Comparison of ENCODE assay signal across 8 cellular contexts in the genomic region with DNA sequence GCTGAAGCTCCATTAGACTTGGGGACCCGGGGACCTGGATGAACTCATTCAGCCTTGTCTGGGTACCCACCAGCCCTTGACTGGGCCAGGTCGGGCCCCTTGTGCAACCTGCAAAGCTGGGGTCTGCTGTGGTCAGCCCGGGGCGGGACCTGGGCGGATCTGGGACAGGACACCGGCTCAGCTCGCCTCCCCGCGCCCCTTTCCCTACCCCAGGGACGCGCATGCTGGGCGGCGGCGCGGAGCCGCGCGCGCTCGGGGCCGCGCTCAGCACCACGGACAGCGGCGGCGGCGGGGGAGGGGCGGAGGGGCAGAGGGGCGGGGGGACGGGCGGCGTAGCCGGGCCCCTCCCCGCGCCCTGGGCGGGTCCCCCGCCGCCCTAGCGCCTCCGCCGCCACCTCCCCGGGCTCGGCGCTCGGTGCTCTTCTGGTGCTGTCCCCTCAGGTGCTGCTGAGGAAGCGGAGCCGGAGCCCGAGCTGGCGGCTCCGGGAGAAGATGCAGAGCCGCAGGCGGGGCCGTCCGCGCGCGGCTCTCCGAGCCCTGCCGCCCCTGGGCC. TPM values are rescaled to one million over a fixed set of nuclear protein-coding genes. Genes with fewer than 3 reads are reported as not detected.
DNase-seq lines count a peak whose midpoint lies in the region; ATAC-seq, FAIRE-seq and TF ChIP-seq lines count a peak whose summit lies in the region.

No MANE protein-coding gene starts in this region.

- peaks cover 10% of the 10 kb centered on the region for H3K4me1 Mint-ChIP-seq in activated T-cell treated with anti-CD3 and anti-CD28 coated beads, Interleukin-2, amount 50 U/mL, for 4 hours (ENCODE audit: low read depth)

- peak overlapping the region; percentile 31; the same call in 1 of the 2 replicates for H3K27ac ChIP-seq in C4-2B
- no peak overlapping the region for H3K27ac ChIP-seq in H1 (ENCODE audit: low read depth, low read length)
- H3K27ac ChIP-seq in mesendoderm (ENCODE audit: low read depth, low read length): no peak overlapping the region

- H2AK5ac ChIP-seq in H1 (ENCODE audit: low read depth, low read length) (no peak overlapping the region), mesendoderm (ENCODE audit: low read length) (no peak overlapping the region)

- POLR2A ChIA-PET in H1 (lab: Charles Lee; ENCODE audit: partially characterized antibody): interaction anchor here (0.7 to 1.7 kb wide), 4 partner anchors 11 to 282 kb away, joined by 3 to 4 read pairs (median 4); a partner anchor contains a TSS

- peaks cover 2 to 29% (median 20%) of the 10 kb centered on the region in 4 experiments; a peak in 5 of 7 replicates for H3K27me3 ChIP-seq in H1 (replicated peaks in 1 of 4; ENCODE audit: control insufficient read depth in 3 of 4, extremely low read depth in 1 of 4, insufficient read depth in 3 of 4, low read length in 3 of 4)
- no peaks in the 10 kb centered on the region for H3K27me3 ChIP-seq in mesendoderm (ENCODE audit: insufficient read depth, low read length, poor library complexity)

- 52% methylated on average over 2 of the region's 59 CpGs; no CpG with 5 or more reads in 1 of the 2 experiments for WGBS in H1 (ENCODE audit: extremely low coverage in 1 of 2, insufficient coverage in 1 of 2, insufficient read length in 1 of 2, insufficient replicate concordance in 2 of 2, low coverage in 1 of 2, low lambda C conversion rate in 2 of 2, missing lambda C conversion rate in 1 of 2), 2 experiments
- no CpG with 5 or more reads among the region's 59 CpGs for WGBS in mesendoderm (ENCODE audit: extremely low coverage, insufficient coverage, low lambda C conversion rate)

- peaks cover 5 to 15% of the 10 kb centered on the region in 2 experiments for H4K20me1 ChIP-seq in H1 (replicated peaks in 1 of 2; ENCODE audit: control insufficient read depth in 1 of 2, insufficient read depth in 2 of 2, low read length in 2 of 2)

- no peak for TF ChIP-seq RAD21 in H1 (IDR thresholded peaks at IDR 0.05 in 1 of 2, conservative IDR thresholded peaks at IDR 0.05 in 1 of 2; ENCODE audit: low read depth in 2 of 2, low read length in 2 of 2)

- H4K8ac ChIP-seq in H1 (ENCODE audit: extremely low read depth, insufficient read depth, low read length) (no peak overlapping the region), mesendoderm (ENCODE audit: low read depth, low read length) (no peak overlapping the region)

- H3K4me3 ChIP-seq in H1 (ENCODE audit: extremely low read depth in 1 of 4, insufficient read depth in 2 of 4, low read depth in 3 of 4, low read length in 4 of 4) (peak overlapping the region; percentile 47 to 76 (median 58)), mesendoderm (ENCODE audit: low read length) (no peak overlapping the region)

- no peaks in the 10 kb centered on the region for H3K9me3 Mint-ChIP-seq in activated T-cell treated with anti-CD3 and anti-CD28 coated beads, Interleukin-2, amount 50 U/mL, for 4 hours

- peaks cover 0 to 18% (median 7%) of the 10 kb centered on the region in 4 experiments; a peak in 5 of 7 replicates for H3K4me1 ChIP-seq in H1 (replicated peaks in 1 of 4; ENCODE audit: control insufficient read depth in 3 of 4, insufficient read depth in 4 of 4, low read length in 3 of 4)
- peaks cover 2% of the 10 kb centered on the region for H3K4me1 ChIP-seq in mesendoderm (ENCODE audit: control insufficient read depth, low read depth, low read length)

- H2BK120ac ChIP-seq in H1 (replicated peaks; ENCODE audit: low read depth, low read length) (no peak overlapping the region), mesendoderm (ENCODE audit: low read depth, low read length) (no peak overlapping the region)

- DNase-seq in M059J (ENCODE audit: low read depth) (peak; percentile 32), H1 (ENCODE audit: low read depth in 1 of 2, low spot score in 2 of 2) (peak in 1 of 2 experiments; percentile 83), mesendoderm (peak; percentile 78), NCI-H2029 (lab: John Stamatoyannopoulos, UW) (no peak), hippocampal formation (lab: John Stamatoyannopoulos, UW) (no peak)
- DNase-seq in activated T-cell treated with anti-CD3 and anti-CD28 coated beads, Interleukin-2, amount 50 U/mL, for 4 hours: no peak

- no peak overlapping the region for H3K4me3 Mint-ChIP-seq in activated T-cell treated with anti-CD3 and anti-CD28 coated beads, Interleukin-2, amount 50 U/mL, for 4 hours

- H3K56ac ChIP-seq in H1 (replicated peaks; ENCODE audit: insufficient read length, low read depth, low read length): no peak overlapping the region
- no peak overlapping the region for H3K56ac ChIP-seq in mesendoderm (ENCODE audit: low read length)

- H3K9me3 ChIP-seq in H1 (ENCODE audit: insufficient read depth in 2 of 2, low read depth in 1 of 2, low read length in 1 of 2): no peaks in the 10 kb centered on the region

- H3K4ac ChIP-seq in H1 (replicated peaks; ENCODE audit: insufficient read length, low read depth, low read length) (no peak overlapping the region), mesendoderm (ENCODE audit: low read depth, low read length) (no peak overlapping the region)

- no peak overlapping the region for H3K14ac ChIP-seq in H1 (ENCODE audit: insufficient read length)

- TF ChIP-seq POLR2A in H1 (IDR thresholded peaks at IDR 0.05; ENCODE audit: control extremely low read depth in 1 of 2, low read depth in 2 of 2, low read length in 2 of 2): no peak

- H2BK15ac ChIP-seq in H1 (ENCODE audit: low read length) (no peak overlapping the region), mesendoderm (replicated peaks; ENCODE audit: low read depth) (no peak overlapping the region)

- TF ChIP-seq CTCF in C4-2B (conservative IDR thresholded peaks at IDR 0.05): no peak
- TF ChIP-seq CTCF in H1 (IDR thresholded peaks at IDR 0.05; ENCODE audit: control extremely low read depth in 1 of 3, insufficient read depth in 1 of 3, low read depth in 1 of 3, low read length in 3 of 3): no peak

- H3K79me2 ChIP-seq in H1 (ENCODE audit: control insufficient read depth in 1 of 2, insufficient read depth in 2 of 2, low read length in 2 of 2): no peaks in the 10 kb centered on the region
- H3K79me2 ChIP-seq in mesendoderm (ENCODE audit: control insufficient read depth, insufficient read depth, low read length): no peaks in the 10 kb centered on the region

- CTCF ChIA-PET in H1 (lab: Charles Lee; ENCODE audit: partially characterized antibody): interaction anchor here (0.5 to 18.0 kb wide), 9 partner anchors 10 to 143 kb away, joined by 3 to 202 read pairs (median 5); a partner anchor contains a TSS

- H3K36me3 ChIP-seq in H1 (ENCODE audit: control insufficient read depth in 2 of 4, insufficient read depth in 4 of 4, low read length in 3 of 4) (0 out of 8 replicates have a peak, but pooled peaks cover 0 to 4% (median 0%) of the 10 kb centered on the region in 4 experiments), mesendoderm (ENCODE audit: control insufficient read depth, insufficient read depth, low read length) (no peaks in the 10 kb centered on the region)

- no peaks in the 10 kb centered on the region for H3K27me3 Mint-ChIP-seq in activated T-cell treated with anti-CD3 and anti-CD28 coated beads, Interleukin-2, amount 50 U/mL, for 4 hours (ENCODE audit: low read depth)

- H3K79me1 ChIP-seq in H1 (ENCODE audit: low read depth, low read length): no peaks in the 10 kb centered on the region
- H3K79me1 ChIP-seq in mesendoderm (ENCODE audit: low read length): no peaks in the 10 kb centered on the region

- H3K23me2 ChIP-seq in H1 (ENCODE audit: low read depth, low read length): peaks cover 5% of the 10 kb centered on the region; the same call in 1 of the 2 replicates

- H2AFZ ChIP-seq in H1 (ENCODE audit: low read length): no peak overlapping the region

- FAIRE-seq in H1 (lab: Jason Lieb, UNC): no peak

- no peak for TF ChIP-seq EP300 in H1 (IDR thresholded peaks at IDR 0.05; ENCODE audit: borderline replicate concordance in 1 of 2, low read depth in 2 of 2, low read length in 2 of 2)

- H2BK20ac ChIP-seq in H1 (ENCODE audit: low read length): no peak overlapping the region

- H3K36me3 Mint-ChIP-seq in activated T-cell treated with anti-CD3 and anti-CD28 coated beads, Interleukin-2, amount 50 U/mL, for 4 hours (ENCODE audit: insufficient read depth): peaks cover 21% of the 10 kb centered on the region

- ATAC-seq in activated T-cell treated with anti-CD3 and anti-CD28 coated beads, Interleukin-2, amount 50 U/mL, for 4 hours: no peak
- ATAC-seq in HG03175 (IDR thresholded peaks at IDR 0.05; ENCODE audit: unreplicated experiment): no peak

- H3K23ac ChIP-seq in H1 (ENCODE audit: insufficient read length) (no peak overlapping the region), mesendoderm (ENCODE audit: low read length) (no peak overlapping the region)

- H3K4me2 ChIP-seq in H1 (ENCODE audit: insufficient read depth in 1 of 2, low read depth in 2 of 2, low read length in 2 of 2) (peak overlapping the region; percentile 64 to 96), mesendoderm (ENCODE audit: low read length) (peak overlapping the region; percentile 91)

- H4K91ac ChIP-seq in H1 (replicated peaks; ENCODE audit: insufficient read length, low read length): no peak overlapping the region

- H3K18ac ChIP-seq in H1 (ENCODE audit: extremely low read depth, low read length): no peak overlapping the region
- H3K18ac ChIP-seq in mesendoderm (ENCODE audit: low read length): no peak overlapping the region

- H4K5ac ChIP-seq in H1 (ENCODE audit: insufficient read length, low read depth, low read length) (no peak overlapping the region), mesendoderm (ENCODE audit: low read length) (no peak overlapping the region)

- H3K9ac ChIP-seq in H1 (replicated peaks in 1 of 4; ENCODE audit: extremely low read depth in 1 of 4, low read depth in 3 of 4, low read length in 3 of 4) (no peak overlapping the region), mesendoderm (ENCODE audit: low read length) (no peak overlapping the region)

- H2BK5ac ChIP-seq in H1 (ENCODE audit: low read depth, low read length) (no peak overlapping the region), mesendoderm (ENCODE audit: low read length) (no peak overlapping the region)

- H2BK12ac ChIP-seq in H1 (ENCODE audit: low read depth, low read length): no peak overlapping the region

RNA-seq across cellular contexts. Expression of a gene that starts 7.4 kb away (rescaled TPM):
- 54.4 and 66.0 TPM in 2 replicates for total RNA-seq in M059J (2014; rRNA removed; shearing (Covaris generic))
- 34.8 and 35.8 TPM in 2 replicates for total RNA-seq in H1 (2021; fragmentation: NEBNext Ultra II Directional; extraction: Animal tissue kit (Norgen Biotek cat#: 25700))
- polyA plus RNA-seq in H1 (2011; rRNA removed): 58.0 and 81.7 TPM in 2 replicates
- polyA plus RNA-seq in H1 (2011; cell fraction: cytosol; rRNA removed): 34.3 TPM
- polyA plus RNA-seq in H1 (2011; cell fraction: nucleus; rRNA removed): 79.1 TPM
- 37.3 to 46.0 TPM (median 44.3 TPM) in 4 replicates for polyA plus RNA-seq in H1 (2012, experiment 1 of 2)
- polyA plus RNA-seq in H1 (2012, experiment 2 of 2): 52.7 TPM
- 38.0 TPM for polyA plus RNA-seq in H1 (2013, experiment 1 of 2)
- polyA plus RNA-seq in H1 (2013, experiment 2 of 2): 35.8 TPM
- polyA minus RNA-seq in H1 (2011; rRNA and poly(A)+ RNA removed): 18.5 and 23.8 TPM in 2 replicates
- polyA minus RNA-seq in H1 (2011; cell fraction: cytosol; rRNA and poly(A)+ RNA removed): 28.0 TPM
- polyA minus RNA-seq in H1 (2011; cell fraction: nucleus; rRNA and poly(A)+ RNA removed): 26.7 TPM
- 30.8 TPM for polyA plus RNA-seq in mesendoderm (2013, experiment 1 of 2)
- 33.8 TPM for polyA plus RNA-seq in mesendoderm (2013, experiment 2 of 2)
- total RNA-seq in activated T-cell treated with anti-CD3 and anti-CD28 coated beads, Interleukin-2, amount 50 U/mL, for 4 hours: 10 to 100 TPM; 87.5 to 89.7 (median 89.4) TPM

RNA-seq across cellular contexts. Expression of a gene that starts 7.7 kb away (rescaled TPM):
- total RNA-seq in M059J (2014; rRNA removed; shearing (Covaris generic)): 0.44 and 0.64 TPM in 2 replicates
- 34.5 and 36.7 TPM in 2 replicates for total RNA-seq in H1 (2021; fragmentation: NEBNext Ultra II Directional; extraction: Animal tissue kit (Norgen Biotek cat#: 25700))
- polyA plus RNA-seq in H1 (2011; rRNA removed): 15.7 and 29.8 TPM in 2 replicates
- 16.3 TPM for polyA plus RNA-seq in H1 (2011; cell fraction: cytosol; rRNA removed)
- 110 TPM for polyA plus RNA-seq in H1 (2011; cell fraction: nucleus; rRNA removed)
- 15.1 to 29.6 TPM (median 24.7 TPM) in 4 replicates for polyA plus RNA-seq in H1 (2012, experiment 1 of 2)
- polyA plus RNA-seq in H1 (2012, experiment 2 of 2): 20.2 TPM
- 26.1 TPM for polyA plus RNA-seq in H1 (2013, experiment 1 of 2)
- 23.1 TPM for polyA plus RNA-seq in H1 (2013, experiment 2 of 2)
- 10.4 and 13.2 TPM in 2 replicates for polyA minus RNA-seq in H1 (2011; rRNA and poly(A)+ RNA removed)
- polyA minus RNA-seq in H1 (2011; cell fraction: cytosol; rRNA and poly(A)+ RNA removed): 17.1 TPM
- polyA minus RNA-seq in H1 (2011; cell fraction: nucleus; rRNA and poly(A)+ RNA removed): 35.2 TPM
- 13.9 TPM for polyA plus RNA-seq in mesendoderm (2013, experiment 1 of 2)
- polyA plus RNA-seq in mesendoderm (2013, experiment 2 of 2): 13.9 TPM
- total RNA-seq in activated T-cell treated with anti-CD3 and anti-CD28 coated beads, Interleukin-2, amount 50 U/mL, for 4 hours: 100 to 1,000 TPM; 204 to 221 (median 207) TPM

RNA-seq across cellular contexts. Expression of a gene that starts 8.1 kb away (rescaled TPM):
- total RNA-seq in M059J (2014; rRNA removed; shearing (Covaris generic)): 2.0 and 3.3 TPM in 2 replicates
- total RNA-seq in H1 (2021; fragmentation: NEBNext Ultra II Directional; extraction: Animal tissue kit (Norgen Biotek cat#: 25700)): 14.4 and 15.1 TPM in 2 replicates
- 21.8 and 28.6 TPM in 2 replicates for polyA plus RNA-seq in H1 (2011; rRNA removed)
- polyA plus RNA-seq in H1 (2011; cell fraction: cytosol; rRNA removed): 16.3 TPM
- 19.6 TPM for polyA plus RNA-seq in H1 (2011; cell fraction: nucleus; rRNA removed)
- polyA plus RNA-seq in H1 (2012, experiment 1 of 2): 7.8 to 16.8 TPM (median 12.8 TPM) in 4 replicates
- 19.7 TPM for polyA plus RNA-seq in H1 (2012, experiment 2 of 2)
- polyA plus RNA-seq in H1 (2013, experiment 1 of 2): 11.5 TPM
- polyA plus RNA-seq in H1 (2013, experiment 2 of 2): 11.4 TPM
- polyA minus RNA-seq in H1 (2011; rRNA and poly(A)+ RNA removed): 5.2 and 6.0 TPM in 2 replicates
- 4.8 TPM for polyA minus RNA-seq in H1 (2011; cell fraction: cytosol; rRNA and poly(A)+ RNA removed)
- 5.4 TPM for polyA minus RNA-seq in H1 (2011; cell fraction: nucleus; rRNA and poly(A)+ RNA removed)
- polyA plus RNA-seq in mesendoderm (2013, experiment 1 of 2): 3.1 TPM
- 3.3 TPM for polyA plus RNA-seq in mesendoderm (2013, experiment 2 of 2)
- total RNA-seq in activated T-cell treated with anti-CD3 and anti-CD28 coated beads, Interleukin-2, amount 50 U/mL, for 4 hours: 10 to 100 TPM; 12.0 to 12.5 (median 12.5) TPM

RNA-seq across cellular contexts. Expression of a gene that starts 13.9 kb away (rescaled TPM):
- 12.8 and 23.1 TPM in 2 replicates for total RNA-seq in M059J (2014; rRNA removed; shearing (Covaris generic))
- 9.6 and 12.9 TPM in 2 replicates for total RNA-seq in H1 (2021; fragmentation: NEBNext Ultra II Directional; extraction: Animal tissue kit (Norgen Biotek cat#: 25700))
- 16.0 and 16.1 TPM in 2 replicates for polyA plus RNA-seq in H1 (2011; rRNA removed)
- 15.7 TPM for polyA plus RNA-seq in H1 (2011; cell fraction: cytosol; rRNA removed)
- 28.3 TPM for polyA plus RNA-seq in H1 (2011; cell fraction: nucleus; rRNA removed)
- 10.8 to 13.3 TPM (median 11.6 TPM) in 4 replicates for polyA plus RNA-seq in H1 (2012, experiment 1 of 2)
- polyA plus RNA-seq in H1 (2012, experiment 2 of 2): 8.8 TPM
- 9.3 TPM for polyA plus RNA-seq in H1 (2013, experiment 1 of 2)
- polyA plus RNA-seq in H1 (2013, experiment 2 of 2): 8.1 TPM
- polyA minus RNA-seq in H1 (2011; rRNA and poly(A)+ RNA removed): 1.3 and 2.9 TPM in 2 replicates
- polyA minus RNA-seq in H1 (2011; cell fraction: cytosol; rRNA and poly(A)+ RNA removed): 5.9 TPM
- 9.0 TPM for polyA minus RNA-seq in H1 (2011; cell fraction: nucleus; rRNA and poly(A)+ RNA removed)
- polyA plus RNA-seq in mesendoderm (2013, experiment 1 of 2): 4.8 TPM
- polyA plus RNA-seq in mesendoderm (2013, experiment 2 of 2): 5.1 TPM
- total RNA-seq in activated T-cell treated with anti-CD3 and anti-CD28 coated beads, Interleukin-2, amount 50 U/mL, for 4 hours: 10 to 100 TPM; 13.9 to 16.7 (median 14.1) TPM

RNA-seq across cellular contexts. Expression of a gene that starts 14.0 kb away (rescaled TPM):
- total RNA-seq in M059J (2014; rRNA removed; shearing (Covaris generic)): 0.27 and 0.81 TPM in 2 replicates
- total RNA-seq in H1 (2021; fragmentation: NEBNext Ultra II Directional; extraction: Animal tissue kit (Norgen Biotek cat#: 25700)): 2.0 and 2.3 TPM in 2 replicates
- 1.4 and 2.4 TPM in 2 replicates for polyA plus RNA-seq in H1 (2011; rRNA removed)
- polyA plus RNA-seq in H1 (2011; cell fraction: cytosol; rRNA removed): 3.3 TPM
- polyA plus RNA-seq in H1 (2011; cell fraction: nucleus; rRNA removed): 4.8 TPM
- 1.3 to 2.3 TPM (median 1.7 TPM) in 4 replicates for polyA plus RNA-seq in H1 (2012, experiment 1 of 2)
- 2.9 TPM for polyA plus RNA-seq in H1 (2012, experiment 2 of 2)
- 1.8 TPM for polyA plus RNA-seq in H1 (2013, experiment 1 of 2)
- 1.6 TPM for polyA plus RNA-seq in H1 (2013, experiment 2 of 2)
- polyA minus RNA-seq in H1 (2011; rRNA and poly(A)+ RNA removed): 0.20 and 0.47 TPM in 2 replicates
- polyA minus RNA-seq in H1 (2011; cell fraction: cytosol; rRNA and poly(A)+ RNA removed): 2.2 TPM
- polyA minus RNA-seq in H1 (2011; cell fraction: nucleus; rRNA and poly(A)+ RNA removed): 0.80 TPM
- 0.49 TPM for polyA plus RNA-seq in mesendoderm (2013, experiment 1 of 2)
- polyA plus RNA-seq in mesendoderm (2013, experiment 2 of 2): 0.29 TPM
- total RNA-seq in activated T-cell treated with anti-CD3 and anti-CD28 coated beads, Interleukin-2, amount 50 U/mL, for 4 hours: under 1 TPM; 0.35 to 0.63 (median 0.46) TPM

Comparison
In these comparisons a context has a peak if more than half of its experiments do, and no peak if none do; other contexts are left out.
1. DNase-seq: peak in M059J (single experiment) and mesendoderm (single experiment); none in activated T-cell treated with anti-CD3 and anti-CD28 coated beads, Interleukin-2, amount 50 U/mL, for 4 hours (single experiment), NCI-H2029 (single experiment) and hippocampal formation (0 of 2).
2. RNA of a gene that starts 7.7 kb away (total RNA-seq): 204 to 221 TPM in activated T-cell treated with anti-CD3 and anti-CD28 coated beads, Interleukin-2, amount 50 U/mL, for 4 hours and 34.5 to 36.7 TPM in H1; 0.44 to 0.64 TPM in M059J; every median in the first group is over 10 times any median in the second.